Comparison of ENCODE assay signal across 10 cellular contexts in genomic region chr1:215631489-215631888, GRCh38.
A peak's percentile ranks its signal among the peaks of the same experiment; 100 is the strongest.
DNase-seq lines count a peak whose midpoint lies in the region; ATAC-seq and TF ChIP-seq lines count a peak whose summit lies in the region.
"Had no signal": no experiment of that assay in that cellular context is flagged by ENCODE, and none has a peak within 500 bp of the region (broad histone marks: within the 10 kb centered on the region; RNA-seq: fewer than 3 reads in every experiment).

No MANE protein-coding gene starts in this region.

- no peaks in the 10 kb centered on the region for H3K79me2 ChIP-seq in GM23248 (ENCODE audit: insufficient read depth)

- no peak overlapping the region for H3K4me3 Mint-ChIP-seq in WTC11
- no peak overlapping the region for H3K4me3 Mint-ChIP-seq in CD4-positive, alpha-beta T cell
- H3K4me3 Mint-ChIP-seq in nephron progenitor cell, result no peak overlapping the region

- H3K9me2 ChIP-seq in GM23248 (ENCODE audit: insufficient read depth), result no peaks in the 10 kb centered on the region

- H3K4me1 ChIP-seq in GM23248 (ENCODE audit: insufficient read depth), result peaks cover 8% of the 10 kb centered on the region
- peaks cover 0 to 19% (median 7%) of the 10 kb centered on the region in 4 donors for H3K4me1 ChIP-seq in sigmoid colon

- H3K27ac ChIP-seq in GM23248 (no peak overlapping the region), sigmoid colon (no peak overlapping the region)
- H3K27ac ChIP-seq in CD4-positive, alpha-beta T cell (ENCODE audit: low read depth, low read length), result no peak overlapping the region

- TF ChIP-seq CTCF in WTC11 (IDR thresholded peaks at IDR 0.05), result no peak
- TF ChIP-seq CTCF in CD4-positive, alpha-beta T cell (IDR thresholded peaks at IDR 0.05), result no peak
- no peak for TF ChIP-seq CTCF in sigmoid colon (IDR thresholded peaks at IDR 0.05)
- no peak for TF ChIP-seq CTCF in nephron progenitor cell (IDR thresholded peaks at IDR 0.05)

- H3K36me3 Mint-ChIP-seq in WTC11, result no peaks in the 10 kb centered on the region
- no peaks in the 10 kb centered on the region for H3K36me3 Mint-ChIP-seq in CD4-positive, alpha-beta T cell (ENCODE audit: low read depth)
- no peaks in the 10 kb centered on the region for H3K36me3 Mint-ChIP-seq in nephron progenitor cell (ENCODE audit: low read depth)

- H3K27me3 Mint-ChIP-seq in WTC11 (ENCODE audit: low read depth), result no peaks in the 10 kb centered on the region
- H3K27me3 Mint-ChIP-seq in CD4-positive, alpha-beta T cell, result peaks cover 14% of the 10 kb centered on the region
- no peaks in the 10 kb centered on the region for H3K27me3 Mint-ChIP-seq in nephron progenitor cell (ENCODE audit: low read depth, poor library complexity)

- H3K9me3 ChIP-seq in GM23248 (ENCODE audit: low read depth), result no peaks in the 10 kb centered on the region
- no peaks in the 10 kb centered on the region for H3K9me3 ChIP-seq in CD4-positive, alpha-beta T cell (ENCODE audit: control insufficient read depth, low read length)
- no peaks in the 10 kb centered on the region for H3K9me3 ChIP-seq in sigmoid colon

- no peak overlapping the region for H3K4me2 ChIP-seq in GM23248 (ENCODE audit: unreplicated experiment)

- intact Hi-C loops in CD4-positive, alpha-beta T cell (cut with DNase I, micrococcal nuclease), result no loop called here
- intact Hi-C loops in sigmoid colon (cut with DNase I), result no loop called here

- H3K27me3 ChIP-seq in GM23248 (replicated peaks; ENCODE audit: insufficient read depth) (no peaks in the 10 kb centered on the region), sigmoid colon (no peaks in the 10 kb centered on the region)
- no peaks in the 10 kb centered on the region for H3K27me3 ChIP-seq in CD4-positive, alpha-beta T cell (ENCODE audit: control insufficient read depth, insufficient read depth, low read length)

- peaks cover 9% of the 10 kb centered on the region; the same call in 1 of the 2 replicates for H3F3A ChIP-seq in GM23248 (ENCODE audit: insufficient read depth)

- H3K27ac Mint-ChIP-seq in WTC11, result no peak overlapping the region
- H3K27ac Mint-ChIP-seq in CD4-positive, alpha-beta T cell, result no peak overlapping the region
- no peak overlapping the region for H3K27ac Mint-ChIP-seq in nephron progenitor cell

- H3K9ac ChIP-seq in GM23248, result no peak overlapping the region

- H3K4me1 Mint-ChIP-seq in WTC11 (peaks cover 15% of the 10 kb centered on the region), nephron progenitor cell (peaks cover 25% of the 10 kb centered on the region)
- H3K4me1 Mint-ChIP-seq in CD4-positive, alpha-beta T cell (ENCODE audit: low read depth), result no peaks in the 10 kb centered on the region

- DNase-seq in GM23248 (peak; percentile 43), NCI-H2107 (lab: John Stamatoyannopoulos, UW) (peak; percentile 89), WTC11 (ENCODE audit: low spot score) (no peak), kidney tubule cell (ENCODE audit: low spot score) (peak; percentile 93), sigmoid colon (no peak), nephron progenitor cell (no peak)
- no peak for DNase-seq in CD4-positive, alpha-beta T cell
- DNase-seq: dermis blood vessel endothelial cell, SW 1271 had no signal

- 55% methylated on average over 3 of the region's 3 CpGs for WGBS in GM23248 (ENCODE audit: low coverage in 1 of 2, low lambda C conversion rate in 2 of 2, missing lambda C conversion rate in 2 of 2), 2 experiments
- WGBS in sigmoid colon, 2 donors, result 56 to 58% methylated on average over 3 of the region's 3 CpGs

- H3K36me3 ChIP-seq in GM23248 (ENCODE audit: low read depth) (no peaks in the 10 kb centered on the region), sigmoid colon (no peaks in the 10 kb centered on the region)

- POLR2A ChIA-PET in WTC11 (lab: Charles Lee), result no interaction called here
- POLR2A ChIA-PET in CD4-positive, alpha-beta T cell (lab: Charles Lee), result no interaction called here

- H2AFZ ChIP-seq in GM23248, result no peak overlapping the region

- no peak for TF ChIP-seq POLR2A in sigmoid colon (IDR thresholded peaks at IDR 0.05)

- H3K9me3 Mint-ChIP-seq in WTC11 (no peaks in the 10 kb centered on the region), nephron progenitor cell (no peaks in the 10 kb centered on the region)
- no peaks in the 10 kb centered on the region for H3K9me3 Mint-ChIP-seq in CD4-positive, alpha-beta T cell

- H4K20me1 ChIP-seq in GM23248 (ENCODE audit: insufficient read depth), result no peaks in the 10 kb centered on the region

- in situ Hi-C loops in GM23248 (cut with MboI), result no loop called here

- ATAC-seq in WTC11, result peak; percentile 53
- ATAC-seq in CD4-positive, alpha-beta T cell (ENCODE audit: poor library complexity), result no peak
- no peak for ATAC-seq in HG03342 (IDR thresholded peaks at IDR 0.05; ENCODE audit: unreplicated experiment)

- no peak for TF ChIP-seq EP300 in sigmoid colon (IDR thresholded peaks at IDR 0.05)

- no peak overlapping the region for H3K4me3 ChIP-seq in GM23248
- no peak overlapping the region for H3K4me3 ChIP-seq in sigmoid colon

- CTCF ChIA-PET in WTC11 (lab: Charles Lee), result no interaction called here
- CTCF ChIA-PET in CD4-positive, alpha-beta T cell (lab: Charles Lee), result no interaction called here

TF ChIP-seq in WTC11, 78 proteins besides CTCF, POLR2A, EP300 and RAD21:
- TF ChIP-seq NFYB (CRISPR knock-in tag; conservative IDR thresholded peaks at IDR 0.05; ENCODE audit: low read depth), result no peak
- no peak for TF ChIP-seq FOXP4 (CRISPR knock-in tag; IDR thresholded peaks at IDR 0.05)
- peak; percentile 46; the same call in 1 of the 2 replicates for TF ChIP-seq ZNF423 (CRISPR knock-in tag; IDR thresholded peaks at IDR 0.05)
- no peak for TF ChIP-seq USF1 (CRISPR knock-in tag; IDR thresholded peaks at IDR 0.05)
- no peak for TF ChIP-seq ZNF317 (CRISPR knock-in tag; IDR thresholded peaks at IDR 0.05; ENCODE audit: borderline replicate concordance, low read depth)
- no peak for TF ChIP-seq AFF4 (CRISPR knock-in tag; IDR thresholded peaks at IDR 0.05; ENCODE audit: borderline replicate concordance)
- no peak for TF ChIP-seq PRRX2 (CRISPR knock-in tag; IDR thresholded peaks at IDR 0.05)

Comparison
In these comparisons a context has a peak if more than half of its experiments do, and no peak if none do; other contexts are left out.
1. DNase-seq: peak in GM23248 (single experiment), NCI-H2107 (single experiment) and kidney tubule cell (single experiment); none in WTC11 (single experiment), CD4-positive, alpha-beta T cell (0 of 10), sigmoid colon (single experiment) and nephron progenitor cell (single experiment).